Comparison of ENCODE assay signal across 8 cellular contexts in genomic region chr18:63161728-63162195, GRCh38.
DNase-seq lines count a peak whose midpoint lies in the region; ATAC-seq and TF ChIP-seq lines count a peak whose summit lies in the region.

No MANE protein-coding gene starts in this region.

- peak; percentile 55 for ATAC-seq in GM18499 (IDR thresholded peaks at IDR 0.05; ENCODE audit: insufficient read depth, unreplicated experiment)
- ATAC-seq in HG02798 (IDR thresholded peaks at IDR 0.05; ENCODE audit: poor library complexity, unreplicated experiment): peak; percentile 56
- ATAC-seq in psoas muscle: peak; percentile 88 to 94 (median 93)

- H3K4me3 ChIP-seq in fibroblast of pulmonary artery (replicated peaks; ENCODE audit: low read depth, low read length) (no peak overlapping the region), psoas muscle (peak overlapping the region; percentile 20)

- TF ChIP-seq CTCF in fibroblast of pulmonary artery (IDR thresholded peaks at IDR 0.05; ENCODE audit: low read length, missing control alignments) (no peak), psoas muscle (IDR thresholded peaks at IDR 0.05) (no peak)

- no peaks in the 10 kb centered on the region for H3K9me3 ChIP-seq in psoas muscle

- no peaks in the 10 kb centered on the region for H3K36me3 ChIP-seq in psoas muscle (ENCODE audit: insufficient read depth in 1 of 2, low read depth in 1 of 2)

- peaks cover 37% of the 10 kb centered on the region for H3K4me1 ChIP-seq in psoas muscle

- intact Hi-C loops in psoas muscle (cut with DNase I): no loop called here

- H3K27me3 ChIP-seq in psoas muscle (ENCODE audit: insufficient read depth in 3 of 3, low read length in 2 of 3): no peaks in the 10 kb centered on the region

- DNase-seq in NOMO-1 treated with DMSO at 0.1 percent for 48 hours (lab: John Stamatoyannopoulos, UW; ENCODE audit: unreplicated experiment) (peak; percentile 84), fibroblast of pulmonary artery (ENCODE audit: low read depth) (peak; percentile 94), psoas muscle (peak; percentile 50 to 68), ureter (ENCODE audit: low spot score) (peak; percentile 79), SKM-1 (lab: John Stamatoyannopoulos, UW; ENCODE audit: unreplicated experiment) (no peak)
- DNase-seq in activated T-cell treated with anti-CD3 and anti-CD28 coated beads, Interleukin-2, amount 50 U/mL, for 48 hours: peak; percentile 81 to 83

- 41 to 56% (median 50%) methylated on average over 9 of the region's 9 CpGs for WGBS in psoas muscle, 3 donors

- H3K27ac ChIP-seq in psoas muscle: peak overlapping the region; percentile 88
